11 cellular contexts compared by ENCODE assay signal in the genomic region with DNA sequence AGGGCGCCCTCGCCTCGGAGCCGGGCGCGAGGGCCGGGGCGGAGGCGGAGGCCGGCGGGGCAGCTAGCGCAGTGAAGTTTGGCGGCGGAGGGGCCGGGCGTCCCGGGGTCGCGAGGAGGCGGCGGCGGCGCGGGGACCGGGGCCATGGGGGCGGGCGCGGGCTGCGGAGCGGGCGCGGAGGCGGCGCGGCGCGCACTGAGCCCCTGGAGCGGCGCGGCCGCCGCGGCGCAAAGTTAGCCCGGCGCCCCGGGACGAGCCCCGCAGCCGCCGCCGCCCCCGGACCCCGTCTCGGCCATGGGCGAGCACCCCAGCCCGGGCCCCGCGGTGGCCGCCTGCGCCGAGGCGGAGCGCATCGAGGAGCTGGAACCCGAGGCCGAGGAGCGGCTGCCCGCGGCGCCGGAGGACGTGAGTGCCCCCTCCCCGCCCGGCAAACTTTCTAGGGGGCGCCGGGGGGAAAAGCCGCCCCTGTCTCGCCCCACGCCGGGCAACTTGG. TPM values are rescaled to one million over a fixed set of nuclear protein-coding genes. Genes with fewer than 3 reads are reported as not detected.
A peak's percentile ranks its signal among the peaks of the same experiment; 100 is the strongest.
DNase-seq lines count a peak whose midpoint lies in the region; ATAC-seq, FAIRE-seq and TF ChIP-seq lines count a peak whose summit lies in the region.
"Had no signal": no experiment of that assay in that cellular context is flagged by ENCODE, and none has a peak within 500 bp of the region (broad histone marks: within the 10 kb centered on the region; RNA-seq: fewer than 3 reads in every experiment).

No MANE protein-coding gene starts in this region.

- peaks cover 87% of the 10 kb centered on the region for H3K27me3 Mint-ChIP-seq in dendritic cell treated with granulocyte-macrophage colony-stimulating factor and Interleukin-4, amounts not matched to agents 40 ng/mL and 50 ng/mL, for 4 days
- peaks cover 44 to 84% (median 59%) of the 10 kb centered on the region in 5 donors for H3K27me3 Mint-ChIP-seq in naive thymus-derived CD4-positive, alpha-beta T cell

- H3K9ac ChIP-seq in kidney (ENCODE audit: low read length in 2 of 2) = no peak overlapping the region

- H3K36me3 ChIP-seq in ACC112 (ENCODE audit: insufficient read depth, low read length) = no peaks in the 10 kb centered on the region
- H3K36me3 ChIP-seq in naive thymus-derived CD4-positive, alpha-beta T cell (ENCODE audit: control insufficient read depth in 2 of 3, insufficient read depth in 3 of 3, low read length in 3 of 3) = no peaks in the 10 kb centered on the region
- no peaks in the 10 kb centered on the region for H3K36me3 ChIP-seq in kidney (ENCODE audit: control insufficient read depth in 1 of 2, insufficient read depth in 2 of 2, low read length in 2 of 2)

- ATAC-seq in naive thymus-derived CD4-positive, alpha-beta T cell = peak; percentile 10
- ATAC-seq in HG02642 (IDR thresholded peaks at IDR 0.05; ENCODE audit: poor library complexity, unreplicated experiment) = no peak

- peak overlapping the region; percentile 75 for H3K4me3 Mint-ChIP-seq in dendritic cell treated with granulocyte-macrophage colony-stimulating factor and Interleukin-4, amounts not matched to agents 40 ng/mL and 50 ng/mL, for 4 days
- peak overlapping the region in 1 of 10 donors; percentile 85 for H3K4me3 Mint-ChIP-seq in naive thymus-derived CD4-positive, alpha-beta T cell

- H3K4me3 ChIP-seq in ACC112 (ENCODE audit: low read depth, low read length) (peak overlapping the region; percentile 72), HL-60 (replicated peaks; ENCODE audit: insufficient read depth, low read length) (peak overlapping the region; percentile 42), kidney (ENCODE audit: low read length in 2 of 2) (peak overlapping the region in 1 of 2 donors; percentile 47)
- no peak overlapping the region for H3K4me3 ChIP-seq in naive thymus-derived CD4-positive, alpha-beta T cell (ENCODE audit: low read length)

- no peak overlapping the region for H3K27ac Mint-ChIP-seq in dendritic cell treated with granulocyte-macrophage colony-stimulating factor and Interleukin-4, amounts not matched to agents 40 ng/mL and 50 ng/mL, for 4 days
- no peak overlapping the region for H3K27ac Mint-ChIP-seq in naive thymus-derived CD4-positive, alpha-beta T cell
- H3K27ac Mint-ChIP-seq: stimulated activated naive CD8-positive, alpha-beta T cell treated with anti-CD3 and anti-CD28 coated beads, Interleukin-15, Interleukin-2, amounts not matched to agents 100 ng/mL and 50 ng/mL, for 24 hours had no signal

- no peaks in the 10 kb centered on the region for H3K79me2 ChIP-seq in ACC112 (ENCODE audit: control insufficient read depth, insufficient read depth, low read length, unreplicated experiment)

- DNase-seq in HL-60 (ENCODE audit: low read depth in 1 of 2, low spot score in 1 of 2) (no peak), Ammon's horn (ENCODE audit: low spot score) (no peak), kidney (no peak), GM10248 (ENCODE audit: extremely low spot score) (no peak)
- peak in 1 of 9 donors; percentile 36 for DNase-seq in naive thymus-derived CD4-positive, alpha-beta T cell

- CTCF ChIA-PET in naive thymus-derived CD4-positive, alpha-beta T cell (lab: Charles Lee) = no interaction called here
- CTCF ChIA-PET in GM10248 (lab: Yijun Ruan, JAX) = no interaction called here

- no peak for FAIRE-seq in kidney (lab: Jason Lieb, UNC)

- no peaks in the 10 kb centered on the region for H3K9me3 Mint-ChIP-seq in dendritic cell treated with granulocyte-macrophage colony-stimulating factor and Interleukin-4, amounts not matched to agents 40 ng/mL and 50 ng/mL, for 4 days
- H3K9me3 Mint-ChIP-seq in naive thymus-derived CD4-positive, alpha-beta T cell = peaks cover 0 to 3% (median 0%) of the 10 kb centered on the region in 11 donors
- H3K9me3 Mint-ChIP-seq: neural crest cell; stimulated activated naive CD8-positive, alpha-beta T cell treated with anti-CD3 and anti-CD28 coated beads, Interleukin-15, Interleukin-2, amounts not matched to agents 100 ng/mL and 50 ng/mL, for 24 hours had no signal

- intact Hi-C loops in dendritic cell treated with granulocyte-macrophage colony-stimulating factor and Interleukin-4, amounts not matched to agents 40 ng/mL and 50 ng/mL, for 4 days (cut with micrococcal nuclease) = no loop called here
- intact Hi-C loops in naive thymus-derived CD4-positive, alpha-beta T cell (cut with micrococcal nuclease) = loop anchor here in 1 of 2 donors (5.0 kb wide), 1 partner anchor 51 kb away; no protein-coding TSS in a partner anchor
- intact Hi-C loops in kidney (cut with DNase I) = no loop called here

- H3K4me1 Mint-ChIP-seq in dendritic cell treated with granulocyte-macrophage colony-stimulating factor and Interleukin-4, amounts not matched to agents 40 ng/mL and 50 ng/mL, for 4 days (ENCODE audit: low read depth) = peaks cover 37% of the 10 kb centered on the region
- peaks cover 8 to 30% (median 19%) of the 10 kb centered on the region in 7 donors for H3K4me1 Mint-ChIP-seq in naive thymus-derived CD4-positive, alpha-beta T cell

- H2AFZ ChIP-seq in ACC112 (ENCODE audit: low read length, unreplicated experiment) = peak overlapping the region; percentile 11

- H3K4me1 ChIP-seq in ACC112 (ENCODE audit: control insufficient read depth, insufficient read depth, low read length, unreplicated experiment) = peaks cover 9% of the 10 kb centered on the region
- peaks cover 7 to 10% of the 10 kb centered on the region in 2 donors for H3K4me1 ChIP-seq in naive thymus-derived CD4-positive, alpha-beta T cell (ENCODE audit: control insufficient read depth in 2 of 2, insufficient read depth in 2 of 2, low read length in 2 of 2)
- peaks cover 0 to 8% of the 10 kb centered on the region in 2 donors for H3K4me1 ChIP-seq in kidney (ENCODE audit: control insufficient read depth in 1 of 2, insufficient read depth in 1 of 2, low read depth in 1 of 2, low read length in 2 of 2)

- POLR2A ChIA-PET in naive thymus-derived CD4-positive, alpha-beta T cell (lab: Charles Lee) = interaction anchor here (0.5 kb wide), 1 partner anchor 611 kb away, joined by 4 read pairs; no protein-coding TSS in a partner anchor
- POLR2A ChIA-PET in GM10248 (lab: Yijun Ruan, JAX) = no interaction called here

- no peaks in the 10 kb centered on the region for H3K36me3 Mint-ChIP-seq in dendritic cell treated with granulocyte-macrophage colony-stimulating factor and Interleukin-4, amounts not matched to agents 40 ng/mL and 50 ng/mL, for 4 days (ENCODE audit: low read depth)
- H3K36me3 Mint-ChIP-seq in naive thymus-derived CD4-positive, alpha-beta T cell = peaks cover 0 to 1% (median 0%) of the 10 kb centered on the region in 5 donors
- H3K36me3 Mint-ChIP-seq: brain had no signal

- H3K9me3 ChIP-seq in naive thymus-derived CD4-positive, alpha-beta T cell (ENCODE audit: control insufficient read depth in 2 of 3, low read length in 3 of 3) = no peaks in the 10 kb centered on the region
- H3K9me3 ChIP-seq in kidney (ENCODE audit: control insufficient read depth in 1 of 2, low read length in 2 of 2) = no peaks in the 10 kb centered on the region

- no peak for TF ChIP-seq CTCF in HL-60 (IDR thresholded peaks at IDR 0.05; ENCODE audit: insufficient read depth, low read length)
- no peak for TF ChIP-seq CTCF in kidney (IDR thresholded peaks at IDR 0.05; ENCODE audit: borderline replicate concordance, extremely low read depth, insufficient read depth)
- TF ChIP-seq CTCF in GM10248 (IDR thresholded peaks at IDR 0.05; ENCODE audit: control extremely low read depth, extremely low read depth, low read depth, missing control alignments) = no peak

- H3K27ac ChIP-seq in ACC112 (ENCODE audit: low read depth, low read length) (no peak overlapping the region), HL-60 (replicated peaks) (no peak overlapping the region), kidney (ENCODE audit: low read depth in 2 of 2, low read length in 2 of 2) (no peak overlapping the region)
- H3K27ac ChIP-seq in naive thymus-derived CD4-positive, alpha-beta T cell (ENCODE audit: low read depth, low read length) = no peak overlapping the region

- H3K27me3 ChIP-seq in ACC112 (ENCODE audit: insufficient read depth, low read length) (peaks cover 90% of the 10 kb centered on the region), HL-60 (ENCODE audit: insufficient read depth, poor library complexity, severe bottlenecking) (peaks cover 75% of the 10 kb centered on the region)
- peaks cover 6 to 14% of the 10 kb centered on the region in 2 donors for H3K27me3 ChIP-seq in naive thymus-derived CD4-positive, alpha-beta T cell (ENCODE audit: control insufficient read depth in 2 of 2, insufficient read depth in 2 of 2, low read length in 2 of 2)

RNA-seq across cellular contexts. Expression of a gene that starts 0.3 kb away (rescaled TPM):
- under 1 TPM in 2 of 5 experiments, not detected in 3; 0.07 to 0.39 TPM for total RNA-seq in naive thymus-derived CD4-positive, alpha-beta T cell
- polyA plus RNA-seq in naive thymus-derived CD4-positive, alpha-beta T cell = not detected
- 0.13 TPM for total RNA-seq in kidney
- polyA plus RNA-seq in kidney (ENCODE audit: insufficient read depth, low read depth, low replicate concordance) = 0.11 TPM
